In genomic region chr11:32323814-32324130, GRCh38 we compare ENCODE assay signal across 1 cellular context.
TF ChIP-seq lines count a peak whose summit lies in the region.

No MANE protein-coding gene starts in this region.

TF ChIP-seq in K562, 482 proteins besides CTCF, POLR2A, EP300 and RAD21 (continued from another document):
- TF ChIP-seq CHD7 (IDR thresholded peaks at IDR 0.05; ENCODE audit: low read depth, low read length) = no peak
- no peak for TF ChIP-seq CC2D1A (IDR thresholded peaks at IDR 0.05)
- TF ChIP-seq PBX2 (CRISPR knock-in tag; IDR thresholded peaks at IDR 0.05; ENCODE audit: low read depth) = no peak
- TF ChIP-seq PBX2 (tag; conservative IDR thresholded peaks at IDR 0.05; ENCODE audit: low read depth) = no peak
- TF ChIP-seq TAL1 (IDR thresholded peaks at IDR 0.05) = no peak
- TF ChIP-seq NR2C1 (IDR thresholded peaks at IDR 0.05) = no peak
- TF ChIP-seq NR2C1 (tag; IDR thresholded peaks at IDR 0.05) = no peak
- TF ChIP-seq SMARCE1 (IDR thresholded peaks at IDR 0.05) = no peak
